ENCODE assay signal across 27 cellular contexts in genomic region chr7:17266559-17266958, GRCh38.
"Had no signal": no experiment of that assay in that cellular context is flagged by ENCODE, and none has a peak within 500 bp of the region (broad histone marks: within the 10 kb centered on the region; RNA-seq: fewer than 3 reads in every experiment).

No MANE protein-coding gene starts in this region.

- H3K79me2 ChIP-seq: hepatocyte had no signal

- H3K4me2 ChIP-seq: hepatocyte had no signal

- DNase-seq: colonic mucosa; cortex of kidney; dermis blood vessel endothelial cell; dorsolateral prefrontal cortex; effector CD4-positive, alpha-beta T cell; effector CD8-positive, alpha-beta T cell; effector memory CD4-positive, alpha-beta T cell; effector memory CD8-positive, alpha-beta T cell; endodermal cell; erythroblast; esophagus squamous epithelium; foreskin fibroblast; foreskin keratinocyte; foreskin melanocyte; gastrocnemius medialis; glutamatergic neuron; head of caudate nucleus; heart left ventricle; heart right ventricle had no signal

- ATAC-seq: effector memory CD8-positive, alpha-beta T cell; esophagus mucosa; foreskin keratinocyte; gastrocnemius medialis; gastroesophageal sphincter; heart left ventricle; heart right ventricle had no signal

- H2AFZ ChIP-seq: hepatocyte had no signal

- H3K4me3 ChIP-seq: colonic mucosa, coronary artery, dorsolateral prefrontal cortex, esophagus muscularis mucosa, esophagus squamous epithelium, gastrocnemius medialis, gastroesophageal sphincter, heart left ventricle, heart right ventricle, hepatocyte had no signal

- H3K27me3 ChIP-seq: colonic mucosa, dorsolateral prefrontal cortex, esophagus muscularis mucosa, esophagus squamous epithelium, foreskin keratinocyte, gastrocnemius medialis, gastroesophageal sphincter, heart left ventricle, heart right ventricle, hepatocyte had no signal

- H3K9me3 ChIP-seq: colonic mucosa, gastrocnemius medialis had no signal

- FAIRE-seq: endometrium, endothelial cell of umbilical vein had no signal

- H3K36me3 ChIP-seq: colonic mucosa, esophagus muscularis mucosa, esophagus squamous epithelium, gastrocnemius medialis, gastroesophageal sphincter, heart left ventricle, heart right ventricle had no signal

- H3K27ac ChIP-seq: colonic mucosa, coronary artery, dorsolateral prefrontal cortex, epithelial cell of prostate, esophagus muscularis mucosa, esophagus squamous epithelium, foreskin keratinocyte, gastrocnemius medialis, gastroesophageal sphincter, heart left ventricle, heart right ventricle, hepatocyte had no signal

- H3K4me1 ChIP-seq: colonic mucosa, esophagus muscularis mucosa, esophagus squamous epithelium, foreskin keratinocyte, gastrocnemius medialis, gastroesophageal sphincter, heart left ventricle, heart right ventricle had no signal
